30 cellular contexts compared by ENCODE assay signal in genomic region chr13:47837906-47838305, GRCh38.
"Had no signal": no experiment of that assay in that cellular context is flagged by ENCODE, and none has a peak within 500 bp of the region (broad histone marks: within the 10 kb centered on the region; RNA-seq: fewer than 3 reads in every experiment).

No MANE protein-coding gene starts in this region.

- H3K27ac ChIP-seq: ascending aorta, body of pancreas, KMS-11, SK-N-MC had no signal

- H3K4me1 ChIP-seq: ascending aorta, body of pancreas had no signal

- H3K4me3 Mint-ChIP-seq: activated CD4-positive, alpha-beta memory T cell treated with anti-CD3 and anti-CD28 coated beads for 36 hours; activated CD4-positive, alpha-beta T cell treated with anti-CD3 and anti-CD28 coated beads, Interleukin-2, amount 10 ng/mL, durations not matched to agents 24 days and 14 days; activated naive CD8-positive, alpha-beta T cell treated with anti-CD3 and anti-CD28 coated beads, Interleukin-2, amount 50 U/mL, for 24 hours; activated T-cell treated with anti-CD3 and anti-CD28 coated beads, Interleukin-2, amount 50 U/mL, for 4 hours; T-helper 1 cell treated with Interleukin-12 subunit alpha and Interleukin-12 subunit beta and Interleukin-4 antibody, amounts not matched to agents 30 μg/mL and 1 μg/mL, for 36 hours had no signal

- H3K4me2 ChIP-seq: KMS-11 had no signal

- H3K36me3 Mint-ChIP-seq: activated CD4-positive, alpha-beta memory T cell treated with anti-CD3 and anti-CD28 coated beads for 36 hours; activated naive CD4-positive, alpha-beta T cell treated with anti-CD3 and anti-CD28 coated beads, Interleukin-2, amount 50 U/mL, for 72 hours had no signal

- ATAC-seq: activated naive CD4-positive, alpha-beta T cell treated with anti-CD3 and anti-CD28 coated beads, Interleukin-2, amount 50 U/mL, for 72 hours; activated naive CD8-positive, alpha-beta T cell treated with anti-CD3 and anti-CD28 coated beads, Interleukin-2, amount 50 U/mL, for 24 hours; activated T-cell treated with anti-CD3 and anti-CD28 coated beads, Interleukin-2, amount 50 U/mL, for 4 hours; body of pancreas; Panc1; Right ventricle myocardium inferior had no signal

- H3K27ac Mint-ChIP-seq: activated CD4-positive, alpha-beta memory T cell treated with anti-CD3 and anti-CD28 coated beads for 36 hours; activated CD4-positive, alpha-beta T cell treated with anti-CD3 and anti-CD28 coated beads, Interleukin-2, amount 10 ng/mL, durations not matched to agents 24 days and 14 days; activated naive CD4-positive, alpha-beta T cell treated with anti-CD3 and anti-CD28 coated beads, Interleukin-2, amount 50 U/mL, for 72 hours; activated naive CD8-positive, alpha-beta T cell treated with anti-CD3 and anti-CD28 coated beads, Interleukin-2, amount 50 U/mL, for 24 hours; T-helper 1 cell treated with Interleukin-12 subunit alpha and Interleukin-12 subunit beta and Interleukin-4 antibody, amounts not matched to agents 30 μg/mL and 1 μg/mL, for 36 hours had no signal

- H3K36me3 ChIP-seq: ascending aorta had no signal

- H3K9ac ChIP-seq: KMS-11 had no signal

- H3K9me3 ChIP-seq: ascending aorta, body of pancreas had no signal

- H3K27me3 ChIP-seq: ascending aorta, body of pancreas had no signal

- H3K27me3 Mint-ChIP-seq: activated CD4-positive, alpha-beta memory T cell treated with anti-CD3 and anti-CD28 coated beads for 36 hours; activated CD4-positive, alpha-beta T cell treated with anti-CD3 and anti-CD28 coated beads, Interleukin-2, amount 10 ng/mL, durations not matched to agents 24 days and 14 days; activated naive CD8-positive, alpha-beta T cell treated with anti-CD3 and anti-CD28 coated beads, Interleukin-2, amount 50 U/mL, for 24 hours had no signal

- H3K9me3 Mint-ChIP-seq: activated CD4-positive, alpha-beta memory T cell treated with anti-CD3 and anti-CD28 coated beads for 36 hours; activated CD4-positive, alpha-beta T cell treated with anti-CD3 and anti-CD28 coated beads, Interleukin-2, amount 10 ng/mL, durations not matched to agents 24 days and 14 days; activated naive CD4-positive, alpha-beta T cell treated with anti-CD3 and anti-CD28 coated beads, Interleukin-2, amount 50 U/mL, for 72 hours; activated naive CD8-positive, alpha-beta T cell treated with anti-CD3 and anti-CD28 coated beads, Interleukin-2, amount 50 U/mL, for 24 hours; activated T-cell treated with anti-CD3 and anti-CD28 coated beads, Interleukin-2, amount 50 U/mL, for 4 hours; T-helper 1 cell treated with Interleukin-12 subunit alpha and Interleukin-12 subunit beta and Interleukin-4 antibody, amounts not matched to agents 30 μg/mL and 1 μg/mL, for 36 hours had no signal

- H3K4me3 ChIP-seq: ascending aorta, body of pancreas, SK-N-MC had no signal

- FAIRE-seq: bronchial epithelial cell had no signal

- DNase-seq: activated CD4-positive, alpha-beta memory T cell treated with anti-CD3 and anti-CD28 coated beads for 36 hours; activated CD4-positive, alpha-beta T cell treated with anti-CD3 and anti-CD28 coated beads for 1 hour; activated CD4-positive, alpha-beta T cell treated with anti-CD3 and anti-CD28 coated beads, Interleukin-2, amount 10 ng/mL, durations not matched to agents 24 days and 14 days; activated CD8-positive, alpha-beta memory T cell treated with anti-CD3 and anti-CD28 coated beads for 24 hours; activated effector memory CD4-positive, alpha-beta T cell treated with anti-CD3 and anti-CD28 coated beads, Interleukin-2, amount 50 U/mL, for 16 hours; activated naive CD4-positive, alpha-beta T cell treated with Interleukin-2 at 50 U/mL for 16 hours; activated naive CD8-positive, alpha-beta T cell treated with anti-CD3 and anti-CD28 coated beads, Interleukin-2, amount 50 U/mL, for 24 hours; activated T-cell treated with anti-CD3 and anti-CD28 coated beads, Interleukin-2, amount 50 U/mL, for 4 hours; amniotic stem cell; body of pancreas; central memory CD4-positive, alpha-beta T cell; NCI-H1092; NCI-H1417; NCI-H1694; NCI-H2029; NCI-H2107; NCI-H2171 treated with DMSO at 0.1 percent for 48 hours; NCI-H226; NCI-H526; NCI-H82; RPMI8226; SW 1271 had no signal

- H3K4me1 Mint-ChIP-seq: activated CD4-positive, alpha-beta T cell treated with anti-CD3 and anti-CD28 coated beads, Interleukin-2, amount 10 ng/mL, durations not matched to agents 24 days and 14 days; activated naive CD8-positive, alpha-beta T cell treated with anti-CD3 and anti-CD28 coated beads, Interleukin-2, amount 50 U/mL, for 24 hours had no signal
